10 cellular contexts compared by ENCODE assay signal in the genomic region with DNA sequence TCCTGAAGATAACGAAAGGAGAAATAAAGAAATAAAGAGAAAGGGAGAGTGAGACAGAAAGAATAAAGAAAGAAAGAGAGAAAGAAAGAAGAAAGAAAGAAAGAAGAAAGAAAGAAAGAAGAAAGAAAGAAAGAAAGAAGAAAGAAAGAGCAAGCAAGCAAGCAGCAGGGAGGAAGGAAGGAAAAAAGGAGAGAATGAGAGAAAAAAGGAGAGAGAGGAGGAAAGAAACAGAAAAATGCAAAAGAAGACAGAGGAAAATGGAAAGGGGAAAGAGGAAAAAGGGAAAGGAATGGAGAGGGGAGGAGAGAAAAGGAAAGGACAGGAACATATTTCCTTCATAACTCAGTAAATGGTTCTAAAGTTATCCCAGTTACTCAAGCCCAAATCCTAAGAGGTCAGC.
"Had no signal": no experiment of that assay in that cellular context is flagged by ENCODE, and none has a peak within 500 bp of the region (broad histone marks: within the 10 kb centered on the region; RNA-seq: fewer than 3 reads in every experiment).

No MANE protein-coding gene starts in this region.

- H3K4me3 ChIP-seq: GM23338 had no signal

- FAIRE-seq: H1, H54 had no signal

- H3K27ac ChIP-seq: HL-60, KMS-11 had no signal

- H3K27ac Mint-ChIP-seq: GM23338, H9, HFFc6 had no signal

- H3K4me2 ChIP-seq: GM23338, KMS-11 had no signal

- H3K4me1 Mint-ChIP-seq: GM23338, H9 had no signal

- H3K4me3 Mint-ChIP-seq: GM23338, H9, HFFc6 had no signal

- ATAC-seq: GM23338 had no signal

- H2AFZ ChIP-seq: GM23338 had no signal

- DNase-seq: H9, HCEC 1CT, HFFc6, IMR-90, KBM-7 had no signal

- H3K9ac ChIP-seq: KMS-11 had no signal
